ENCODE assay signal across 1 cellular context in the genomic region with DNA sequence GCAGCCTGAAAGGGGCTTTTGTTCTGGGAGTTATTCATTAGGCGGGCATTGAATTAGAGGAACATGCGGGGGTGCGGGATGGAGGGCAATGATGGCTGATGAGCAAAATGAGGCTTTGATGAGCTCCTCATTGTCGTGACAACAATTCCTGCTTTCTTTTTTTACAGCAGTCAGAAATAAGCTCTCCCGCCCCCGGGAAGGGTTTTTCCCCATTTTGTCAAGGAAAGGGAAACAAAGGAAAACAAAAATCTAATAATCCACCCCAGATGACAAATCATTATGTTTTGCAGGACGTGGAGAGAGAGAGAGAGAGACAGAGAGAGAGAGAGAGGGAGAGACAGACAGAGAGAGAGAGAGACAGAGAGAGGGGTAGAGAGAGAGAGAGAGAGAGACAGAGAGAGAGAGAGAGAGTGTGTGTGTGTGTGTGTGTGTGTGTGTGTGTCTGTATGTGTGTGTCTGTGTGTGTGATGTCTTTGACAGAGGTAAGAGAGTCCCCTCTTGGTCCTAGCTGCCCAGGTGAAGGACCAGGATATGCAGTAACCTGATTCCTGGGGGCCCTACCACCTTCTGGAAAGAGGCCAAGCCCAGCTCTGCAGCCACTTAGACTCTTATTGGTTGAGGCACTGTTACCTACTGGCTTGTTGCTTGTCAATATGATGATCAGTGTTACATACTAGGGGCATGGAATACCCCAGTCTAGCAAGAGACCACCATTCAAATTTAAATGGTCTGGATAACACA.
TF ChIP-seq lines count a peak whose summit lies in the region.

No MANE protein-coding gene starts in this region.

TF ChIP-seq in HEK293, 187 proteins besides CTCF, POLR2A, EP300 and RAD21 (continued from another document):
- TF ChIP-seq, protein P1, sequence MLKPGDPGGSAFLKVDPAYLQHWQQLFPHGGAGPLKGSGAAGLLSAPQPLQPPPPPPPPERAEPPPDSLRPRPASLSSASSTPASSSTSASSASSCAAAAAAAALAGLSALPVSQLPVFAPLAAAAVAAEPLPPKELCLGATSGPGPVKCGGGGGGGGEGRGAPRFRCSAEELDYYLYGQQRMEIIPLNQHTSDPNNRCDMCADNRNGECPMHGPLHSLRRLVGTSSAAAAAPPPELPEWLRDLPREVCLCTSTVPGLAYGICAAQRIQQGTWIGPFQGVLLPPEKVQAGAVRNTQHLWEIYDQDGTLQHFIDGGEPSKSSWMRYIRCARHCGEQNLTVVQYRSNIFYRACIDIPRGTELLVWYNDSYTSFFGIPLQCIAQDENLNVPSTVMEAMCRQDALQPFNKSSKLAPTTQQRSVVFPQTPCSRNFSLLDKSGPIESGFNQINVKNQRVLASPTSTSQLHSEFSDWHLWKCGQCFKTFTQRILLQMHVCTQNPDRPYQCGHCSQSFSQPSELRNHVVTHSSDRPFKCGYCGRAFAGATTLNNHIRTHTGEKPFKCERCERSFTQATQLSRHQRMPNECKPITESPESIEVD (tag by site-specific recombination; IDR thresholded peaks at IDR 0.05), result no peak
- no peak for TF ChIP-seq SP3 (tag by site-specific recombination; IDR thresholded peaks at IDR 0.05)
- no peak for TF ChIP-seq ZNF707 (tag by site-specific recombination; IDR thresholded peaks at IDR 0.05)
- no peak for TF ChIP-seq ZNF677 (tag by site-specific recombination; IDR thresholded peaks at IDR 0.05)
- TF ChIP-seq, protein P2, sequence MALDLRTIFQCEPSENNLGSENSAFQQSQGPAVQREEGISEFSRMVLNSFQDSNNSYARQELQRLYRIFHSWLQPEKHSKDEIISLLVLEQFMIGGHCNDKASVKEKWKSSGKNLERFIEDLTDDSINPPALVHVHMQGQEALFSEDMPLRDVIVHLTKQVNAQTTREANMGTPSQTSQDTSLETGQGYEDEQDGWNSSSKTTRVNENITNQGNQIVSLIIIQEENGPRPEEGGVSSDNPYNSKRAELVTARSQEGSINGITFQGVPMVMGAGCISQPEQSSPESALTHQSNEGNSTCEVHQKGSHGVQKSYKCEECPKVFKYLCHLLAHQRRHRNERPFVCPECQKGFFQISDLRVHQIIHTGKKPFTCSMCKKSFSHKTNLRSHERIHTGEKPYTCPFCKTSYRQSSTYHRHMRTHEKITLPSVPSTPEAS (tag by site-specific recombination; IDR thresholded peaks at IDR 0.05), result peak; percentile 85
- no peak for TF ChIP-seq ZNF169 (tag by site-specific recombination; IDR thresholded peaks at IDR 0.05)
- TF ChIP-seq MYNN (tag by site-specific recombination; IDR thresholded peaks at IDR 0.05; ENCODE audit: borderline replicate concordance), result no peak
- TF ChIP-seq ZNF791 (tag by site-specific recombination; IDR thresholded peaks at IDR 0.05), result no peak
- TF ChIP-seq ZNF777 (tag by site-specific recombination; IDR thresholded peaks at IDR 0.05; ENCODE audit: borderline replicate concordance), result no peak
- no peak for TF ChIP-seq ZNF645 (tag by site-specific recombination; IDR thresholded peaks at IDR 0.05)
- no peak for TF ChIP-seq ZFP3 (tag by site-specific recombination; IDR thresholded peaks at IDR 0.05; ENCODE audit: low read depth)
- no peak for TF ChIP-seq ZNF391 (tag by site-specific recombination; IDR thresholded peaks at IDR 0.05; ENCODE audit: borderline replicate concordance, low read depth)
- peak; percentile 89 for TF ChIP-seq ZBTB20 (tag by site-specific recombination; IDR thresholded peaks at IDR 0.05)
- no peak for TF ChIP-seq ZNF335 (tag by site-specific recombination; conservative IDR thresholded peaks at IDR 0.05)
- no peak for TF ChIP-seq ZNF133 (tag by site-specific recombination; IDR thresholded peaks at IDR 0.05)
- TF ChIP-seq ZSCAN23 (tag by site-specific recombination; IDR thresholded peaks at IDR 0.05), result no peak
- TF ChIP-seq ZNF544 (tag by site-specific recombination; IDR thresholded peaks at IDR 0.05), result no peak
- TF ChIP-seq ZNF596 (tag by site-specific recombination; IDR thresholded peaks at IDR 0.05), result peak; percentile 97
- TF ChIP-seq ZNF366 (tag by site-specific recombination; conservative IDR thresholded peaks at IDR 0.05), result peak; percentile 45
- TF ChIP-seq, protein P3, sequence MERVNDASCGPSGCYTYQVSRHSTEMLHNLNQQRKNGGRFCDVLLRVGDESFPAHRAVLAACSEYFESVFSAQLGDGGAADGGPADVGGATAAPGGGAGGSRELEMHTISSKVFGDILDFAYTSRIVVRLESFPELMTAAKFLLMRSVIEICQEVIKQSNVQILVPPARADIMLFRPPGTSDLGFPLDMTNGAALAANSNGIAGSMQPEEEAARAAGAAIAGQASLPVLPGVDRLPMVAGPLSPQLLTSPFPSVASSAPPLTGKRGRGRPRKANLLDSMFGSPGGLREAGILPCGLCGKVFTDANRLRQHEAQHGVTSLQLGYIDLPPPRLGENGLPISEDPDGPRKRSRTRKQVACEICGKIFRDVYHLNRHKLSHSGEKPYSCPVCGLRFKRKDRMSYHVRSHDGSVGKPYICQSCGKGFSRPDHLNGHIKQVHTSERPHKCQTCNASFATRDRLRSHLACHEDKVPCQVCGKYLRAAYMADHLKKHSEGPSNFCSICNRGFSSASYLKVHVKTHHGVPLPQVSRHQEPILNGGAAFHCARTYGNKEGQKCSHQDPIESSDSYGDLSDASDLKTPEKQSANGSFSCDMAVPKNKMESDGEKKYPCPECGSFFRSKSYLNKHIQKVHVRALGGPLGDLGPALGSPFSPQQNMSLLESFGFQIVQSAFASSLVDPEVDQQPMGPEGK (tag by site-specific recombination; IDR thresholded peaks at IDR 0.05), result 0 out of 2 replicates have a peak, but pooled peaks have one; percentile 37
- TF ChIP-seq ZNF394 (tag by site-specific recombination; IDR thresholded peaks at IDR 0.05; ENCODE audit: borderline replicate concordance), result no peak
